8 cellular contexts compared by ENCODE assay signal in the genomic region with DNA sequence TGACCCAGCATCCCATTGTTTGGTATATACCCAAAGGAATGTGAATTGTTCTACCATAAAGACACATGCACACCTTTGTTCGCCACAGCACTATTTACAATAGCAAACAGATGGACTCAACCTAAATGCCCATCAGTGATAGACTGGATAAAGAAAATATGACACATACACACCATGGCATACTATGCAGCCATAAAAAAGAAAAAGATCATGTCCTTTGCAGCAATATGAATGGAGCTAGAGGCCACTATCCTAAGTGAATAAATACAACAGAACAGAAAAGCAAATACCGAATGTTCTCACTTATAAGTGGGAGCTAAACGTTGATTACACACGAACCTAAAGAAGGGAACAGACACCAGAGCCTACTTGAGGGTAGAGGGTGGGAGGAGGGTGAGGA.
"Had no signal": no experiment of that assay in that cellular context is flagged by ENCODE, and none has a peak within 500 bp of the region (broad histone marks: within the 10 kb centered on the region; RNA-seq: fewer than 3 reads in every experiment).

No MANE protein-coding gene starts in this region.

- H3K9ac ChIP-seq: KMS-11 had no signal

- H3K4me2 ChIP-seq: KMS-11 had no signal

- DNase-seq: IMR-90, Karpas-422, KBM-7, KG1 had no signal

- FAIRE-seq: HepG2, HTR-8/SVneo had no signal

- H3K27ac ChIP-seq: HL-60, KMS-11 had no signal
